ENCODE assay signal across 8 cellular contexts in genomic region chr17:70168044-70168978, GRCh38. TPM values are rescaled to one million over a fixed set of nuclear protein-coding genes. Genes with fewer than 3 reads are reported as not detected.
A peak's percentile ranks its signal among the peaks of the same experiment; 100 is the strongest.
DNase-seq lines count a peak whose midpoint lies in the region; ATAC-seq, FAIRE-seq and TF ChIP-seq lines count a peak whose summit lies in the region.

No MANE protein-coding gene starts in this region.

- H4K20me1 ChIP-seq in astrocyte (ENCODE audit: insufficient read depth, low read length) = no peaks in the 10 kb centered on the region

- H3K9ac ChIP-seq in astrocyte (ENCODE audit: low read length) = peak overlapping the region; percentile 82

- no peaks in the 10 kb centered on the region for H3K27me3 ChIP-seq in astrocyte (ENCODE audit: insufficient read depth, low read length)

- no peaks in the 10 kb centered on the region for H3K36me3 Mint-ChIP-seq in activated CD8-positive, alpha-beta memory T cell treated with anti-CD3 and anti-CD28 coated beads, Interleukin-2, amount 10 ng/mL, durations not matched to agents 7 days and 5 days
- no peaks in the 10 kb centered on the region for H3K36me3 Mint-ChIP-seq in astrocyte (ENCODE audit: low read depth, unreplicated experiment)

- DNase-seq in activated CD8-positive, alpha-beta memory T cell treated with anti-CD3 and anti-CD28 coated beads, Interleukin-2, amount 10 ng/mL, durations not matched to agents 7 days and 5 days = peak; percentile 40
- no peak for DNase-seq in activated CD8-positive, alpha-beta memory T cell treated with anti-CD3 and anti-CD28 coated beads, Interleukin-2, amount 50 U/mL, for 4 hours
- DNase-seq in NCI-H524 treated with DMSO at 0.1 percent for 48 hours (lab: John Stamatoyannopoulos, UW) (peak; percentile 31), astrocyte (ENCODE audit: low read depth) (peak; percentile 70), hippocampal formation (lab: John Stamatoyannopoulos, UW) (peak; percentile 74 to 77), posterior vena cava (ENCODE audit: low spot score) (peak; percentile 82), OCI-M2 (lab: John Stamatoyannopoulos, UW; ENCODE audit: unreplicated experiment) (no peak)

- no peaks in the 10 kb centered on the region for H3K9me3 Mint-ChIP-seq in activated CD8-positive, alpha-beta memory T cell treated with anti-CD3 and anti-CD28 coated beads, Interleukin-2, amount 10 ng/mL, durations not matched to agents 7 days and 5 days (ENCODE audit: low read depth)
- H3K9me3 Mint-ChIP-seq in astrocyte (ENCODE audit: unreplicated experiment) = no peaks in the 10 kb centered on the region

- peaks cover 63% of the 10 kb centered on the region for H3K27me3 Mint-ChIP-seq in activated CD8-positive, alpha-beta memory T cell treated with anti-CD3 and anti-CD28 coated beads, Interleukin-2, amount 10 ng/mL, durations not matched to agents 7 days and 5 days
- H3K27me3 Mint-ChIP-seq in astrocyte (ENCODE audit: low read depth, unreplicated experiment) = no peaks in the 10 kb centered on the region

- H3K4me1 ChIP-seq in astrocyte (ENCODE audit: insufficient read depth, low read length) = peaks cover 12% of the 10 kb centered on the region

- H3K4me2 ChIP-seq in astrocyte (ENCODE audit: low read length) = peak overlapping the region; percentile 99

- ATAC-seq in activated CD8-positive, alpha-beta memory T cell treated with anti-CD3 and anti-CD28 coated beads, Interleukin-2, amount 10 ng/mL, durations not matched to agents 7 days and 5 days = peak; percentile 21
- peak; percentile 5 for ATAC-seq in HG02798 (IDR thresholded peaks at IDR 0.05; ENCODE audit: poor library complexity, unreplicated experiment)

- peak; percentile 69 for TF ChIP-seq CTCF in astrocyte (IDR thresholded peaks at IDR 0.05; ENCODE audit: insufficient read depth, low read depth, low read length)

- intact Hi-C loops in posterior vena cava (cut with DNase I) = loop anchor here in 1 of 2 donors (5.0 kb wide), 1 partner anchor 1664 kb away; no protein-coding TSS in a partner anchor

- H2AFZ ChIP-seq in astrocyte (ENCODE audit: low read depth, low read length) = peak overlapping the region; percentile 68

- H3K79me2 ChIP-seq in astrocyte (ENCODE audit: insufficient read depth, low read length) = peaks cover 31% of the 10 kb centered on the region

- H3K36me3 ChIP-seq in astrocyte (ENCODE audit: insufficient read depth, low read length) = no peaks in the 10 kb centered on the region

- peak overlapping the region; percentile 58 for H3K27ac ChIP-seq in astrocyte (ENCODE audit: low read depth, low read length)

- FAIRE-seq in astrocyte (lab: Jason Lieb, UNC) = no peak

- CTCF ChIA-PET in activated CD8-positive, alpha-beta memory T cell treated with anti-CD3 and anti-CD28 coated beads, Interleukin-2, amount 10 ng/mL, durations not matched to agents 7 days and 5 days (lab: Charles Lee) = no interaction called here

- H3K4me3 Mint-ChIP-seq in activated CD8-positive, alpha-beta memory T cell treated with anti-CD3 and anti-CD28 coated beads, Interleukin-2, amount 10 ng/mL, durations not matched to agents 7 days and 5 days = peak overlapping the region; percentile 48
- peak overlapping the region; percentile 94 for H3K4me3 Mint-ChIP-seq in astrocyte (ENCODE audit: unreplicated experiment)

- H3K27ac Mint-ChIP-seq in activated CD8-positive, alpha-beta memory T cell treated with anti-CD3 and anti-CD28 coated beads, Interleukin-2, amount 10 ng/mL, durations not matched to agents 7 days and 5 days = no peak overlapping the region
- peak overlapping the region; percentile 87 for H3K27ac Mint-ChIP-seq in astrocyte (ENCODE audit: unreplicated experiment)

- H3K4me1 Mint-ChIP-seq in activated CD8-positive, alpha-beta memory T cell treated with anti-CD3 and anti-CD28 coated beads, Interleukin-2, amount 10 ng/mL, durations not matched to agents 7 days and 5 days = peaks cover 17% of the 10 kb centered on the region
- peaks cover 16% of the 10 kb centered on the region for H3K4me1 Mint-ChIP-seq in astrocyte (ENCODE audit: low read depth, unreplicated experiment)

- H3K9me3 ChIP-seq in astrocyte (ENCODE audit: insufficient read depth, low read depth, low read length) = no peaks in the 10 kb centered on the region

- H3K4me3 ChIP-seq in astrocyte (ENCODE audit: insufficient read depth, low read depth, low read length) = peak overlapping the region; percentile 87

RNA-seq across cellular contexts. Expression of gene KCNJ2, which starts 1.0 kb away (rescaled TPM):
- not detected for total RNA-seq in activated CD8-positive, alpha-beta memory T cell treated with anti-CD3 and anti-CD28 coated beads, Interleukin-2, amount 10 ng/mL, durations not matched to agents 7 days and 5 days
- 5.9 and 10.2 TPM in 2 replicates for total RNA-seq in astrocyte
- 1 to 10 TPM; 3.1 to 3.2 TPM for total RNA-seq in posterior vena cava

Comparison
In these comparisons a context has a peak if more than half of its experiments do, and no peak if none do; other contexts are left out.
1. DNase-seq: peak in activated CD8-positive, alpha-beta memory T cell treated with anti-CD3 and anti-CD28 coated beads, Interleukin-2, amount 10 ng/mL, durations not matched to agents 7 days and 5 days (single experiment), NCI-H524 treated with DMSO at 0.1 percent for 48 hours (single experiment), astrocyte (single experiment), hippocampal formation (2 of 2) and posterior vena cava (single experiment); none in activated CD8-positive, alpha-beta memory T cell treated with anti-CD3 and anti-CD28 coated beads, Interleukin-2, amount 50 U/mL, for 4 hours (single experiment) and OCI-M2 (single experiment).